Comparison of ENCODE assay signal across 9 cellular contexts in genomic region chr2:28613616-28614501, GRCh38.
A peak's percentile ranks its signal among the peaks of the same experiment; 100 is the strongest.
DNase-seq lines count a peak whose midpoint lies in the region; ATAC-seq, FAIRE-seq and TF ChIP-seq lines count a peak whose summit lies in the region.
"Had no signal": no experiment of that assay in that cellular context is flagged by ENCODE, and none has a peak within 500 bp of the region (broad histone marks: within the 10 kb centered on the region; RNA-seq: fewer than 3 reads in every experiment).

No MANE protein-coding gene starts in this region.

- H3K27ac ChIP-seq in kidney (ENCODE audit: low read depth in 2 of 2, low read length in 2 of 2) (peak overlapping the region; percentile 26 to 34), upper lobe of right lung (no peak overlapping the region)

- H3K27ac Mint-ChIP-seq in activated T-helper 1 cell treated with anti-CD3 and anti-CD28 coated beads, Interleukin-12 subunit alpha, Interleukin-12 subunit beta, Interleukin-2, Interleukin-4 antibody, amounts not matched to agents 30 ng/mL and 10 ng/mL and 1 ng/mL, durations not matched to agents 14 hours and 24 hours and 36 hours, result no peak overlapping the region
- no peak overlapping the region for H3K27ac Mint-ChIP-seq in glutamatergic neuron (ENCODE audit: unreplicated experiment)

- peaks cover 18% of the 10 kb centered on the region for H3K36me3 Mint-ChIP-seq in activated T-helper 1 cell treated with anti-CD3 and anti-CD28 coated beads, Interleukin-12 subunit alpha, Interleukin-12 subunit beta, Interleukin-2, Interleukin-4 antibody, amounts not matched to agents 30 ng/mL and 10 ng/mL and 1 ng/mL, durations not matched to agents 14 hours and 24 hours and 36 hours (ENCODE audit: low read depth)
- H3K36me3 Mint-ChIP-seq in glutamatergic neuron (ENCODE audit: unreplicated experiment), result no peaks in the 10 kb centered on the region

- H3K4me1 ChIP-seq in kidney (ENCODE audit: control insufficient read depth in 1 of 2, insufficient read depth in 1 of 2, low read depth in 1 of 2, low read length in 2 of 2) (peaks cover 5 to 8% of the 10 kb centered on the region in 2 donors), upper lobe of right lung (no peaks in the 10 kb centered on the region)

- no peaks in the 10 kb centered on the region for H3K27me3 ChIP-seq in upper lobe of right lung

- peak; percentile 68 to 71 for ATAC-seq in activated CD4-positive, CD25-positive, alpha-beta regulatory T cell treated with anti-CD3 and anti-CD28 coated beads, Interleukin-2, amount 50 U/mL, for 24 hours
- ATAC-seq in upper lobe of right lung (no peak), Right ventricle myocardium inferior (no peak)

- no peaks in the 10 kb centered on the region for H3K9me3 Mint-ChIP-seq in activated T-helper 1 cell treated with anti-CD3 and anti-CD28 coated beads, Interleukin-12 subunit alpha, Interleukin-12 subunit beta, Interleukin-2, Interleukin-4 antibody, amounts not matched to agents 30 ng/mL and 10 ng/mL and 1 ng/mL, durations not matched to agents 14 hours and 24 hours and 36 hours
- no peaks in the 10 kb centered on the region for H3K9me3 Mint-ChIP-seq in glutamatergic neuron (ENCODE audit: unreplicated experiment)

- no peak overlapping the region for H3K4me3 Mint-ChIP-seq in activated T-helper 1 cell treated with anti-CD3 and anti-CD28 coated beads, Interleukin-12 subunit alpha, Interleukin-12 subunit beta, Interleukin-2, Interleukin-4 antibody, amounts not matched to agents 30 ng/mL and 10 ng/mL and 1 ng/mL, durations not matched to agents 14 hours and 24 hours and 36 hours
- no peak overlapping the region for H3K4me3 Mint-ChIP-seq in glutamatergic neuron (ENCODE audit: unreplicated experiment)

- H3K4me1 Mint-ChIP-seq in activated T-helper 1 cell treated with anti-CD3 and anti-CD28 coated beads, Interleukin-12 subunit alpha, Interleukin-12 subunit beta, Interleukin-2, Interleukin-4 antibody, amounts not matched to agents 30 ng/mL and 10 ng/mL and 1 ng/mL, durations not matched to agents 14 hours and 24 hours and 36 hours (ENCODE audit: low read depth), result peaks cover 26% of the 10 kb centered on the region
- H3K4me1 Mint-ChIP-seq in glutamatergic neuron (ENCODE audit: low read depth, unreplicated experiment), result peaks cover 14% of the 10 kb centered on the region

- H3K27me3 Mint-ChIP-seq in activated T-helper 1 cell treated with anti-CD3 and anti-CD28 coated beads, Interleukin-12 subunit alpha, Interleukin-12 subunit beta, Interleukin-2, Interleukin-4 antibody, amounts not matched to agents 30 ng/mL and 10 ng/mL and 1 ng/mL, durations not matched to agents 14 hours and 24 hours and 36 hours (ENCODE audit: insufficient read depth), result no peaks in the 10 kb centered on the region
- no peaks in the 10 kb centered on the region for H3K27me3 Mint-ChIP-seq in glutamatergic neuron (ENCODE audit: unreplicated experiment)

- H3K4me3 ChIP-seq in kidney (ENCODE audit: low read length in 2 of 2) (no peak overlapping the region), upper lobe of right lung (no peak overlapping the region)

- DNase-seq in activated CD4-positive, CD25-positive, alpha-beta regulatory T cell treated with anti-CD3 and anti-CD28 coated beads, Interleukin-2, amount 50 U/mL, for 72 hours, result no peak
- DNase-seq in activated T-helper 1 cell treated with anti-CD3 and anti-CD28 coated beads, Interleukin-12 subunit alpha, Interleukin-12 subunit beta, Interleukin-2, Interleukin-4 antibody, amounts not matched to agents 30 ng/mL and 10 ng/mL and 1 ng/mL, durations not matched to agents 14 hours and 24 hours and 36 hours (ENCODE audit: low spot score), result peak; percentile 35
- DNase-seq in kidney (peak; percentile 63), ureter (ENCODE audit: low spot score) (peak; percentile 64), glutamatergic neuron (no peak), upper lobe of right lung (no peak), Right ventricle myocardium inferior (ENCODE audit: missing footprints) (no peak)

- intact Hi-C loops in activated T-helper 1 cell treated with anti-CD3 and anti-CD28 coated beads, Interleukin-12 subunit alpha, Interleukin-12 subunit beta, Interleukin-2, Interleukin-4 antibody, amounts not matched to agents 30 ng/mL and 10 ng/mL and 1 ng/mL, durations not matched to agents 14 hours and 24 hours and 36 hours (cut with micrococcal nuclease), result loop anchor here (1.0 to 5.0 kb wide), 4 partner anchors 11 to 67 kb away; no protein-coding TSS in a partner anchor
- intact Hi-C loops in kidney (cut with DNase I), result no loop called here
- intact Hi-C loops in upper lobe of right lung (cut with DNase I), result no loop called here
- intact Hi-C loops in Right ventricle myocardium inferior (cut with DNase I), result no loop called here

- H3K36me3 ChIP-seq in kidney (ENCODE audit: control insufficient read depth in 1 of 2, insufficient read depth in 2 of 2, low read length in 2 of 2) (no peaks in the 10 kb centered on the region), upper lobe of right lung (no peaks in the 10 kb centered on the region)

- FAIRE-seq in kidney (lab: Jason Lieb, UNC), result no peak
- FAIRE-seq: A204.1 had no signal

- H3K9me3 ChIP-seq in kidney (ENCODE audit: control insufficient read depth in 1 of 2, low read length in 2 of 2) (no peaks in the 10 kb centered on the region), upper lobe of right lung (no peaks in the 10 kb centered on the region)

- no peak for TF ChIP-seq CTCF in kidney (IDR thresholded peaks at IDR 0.05; ENCODE audit: borderline replicate concordance, extremely low read depth, insufficient read depth)
- no peak for TF ChIP-seq CTCF in glutamatergic neuron (IDR thresholded peaks at IDR 0.05; ENCODE audit: partially characterized antibody, unreplicated experiment)
- TF ChIP-seq CTCF in upper lobe of right lung (IDR thresholded peaks at IDR 0.05), result no peak

- no peak overlapping the region for H3K9ac ChIP-seq in kidney (ENCODE audit: low read length in 2 of 2)

Comparison
In these comparisons a context has a peak if more than half of its experiments do, and no peak if none do; other contexts are left out.
1. ATAC-seq: peak in activated CD4-positive, CD25-positive, alpha-beta regulatory T cell treated with anti-CD3 and anti-CD28 coated beads, Interleukin-2, amount 50 U/mL, for 24 hours (2 of 2); none in upper lobe of right lung (single experiment) and Right ventricle myocardium inferior (single experiment).
2. DNase-seq: peak in activated T-helper 1 cell treated with anti-CD3 and anti-CD28 coated beads, Interleukin-12 subunit alpha, Interleukin-12 subunit beta, Interleukin-2, Interleukin-4 antibody, amounts not matched to agents 30 ng/mL and 10 ng/mL and 1 ng/mL, durations not matched to agents 14 hours and 24 hours and 36 hours (single experiment), kidney (single experiment) and ureter (single experiment); none in activated CD4-positive, CD25-positive, alpha-beta regulatory T cell treated with anti-CD3 and anti-CD28 coated beads, Interleukin-2, amount 50 U/mL, for 72 hours (single experiment), glutamatergic neuron (single experiment), upper lobe of right lung (single experiment) and Right ventricle myocardium inferior (single experiment).